In genomic region chrX:130082244-130083106, GRCh38 we compare ENCODE assay signal across 8 cellular contexts. TPM values are rescaled to one million over a fixed set of nuclear protein-coding genes. Genes with fewer than 3 reads are reported as not detected.
DNase-seq lines count a peak whose midpoint lies in the region; ATAC-seq and TF ChIP-seq lines count a peak whose summit lies in the region.

No MANE protein-coding gene starts in this region.

- no peaks in the 10 kb centered on the region for H3K27me3 ChIP-seq in mononuclear cell (ENCODE audit: insufficient read depth, low read length)

- peak overlapping the region; percentile 1 for H3K4me3 ChIP-seq in mononuclear cell (ENCODE audit: low read length)

- H3K4me1 ChIP-seq in mononuclear cell (ENCODE audit: insufficient read depth, low read length): peaks cover 74% of the 10 kb centered on the region

- H3K4me1 Mint-ChIP-seq in activated naive CD4-positive, alpha-beta T cell treated with anti-CD3 and anti-CD28 coated beads for 36 hours (ENCODE audit: low read depth): peaks cover 65% of the 10 kb centered on the region
- H3K4me1 Mint-ChIP-seq in stimulated activated naive CD8-positive, alpha-beta T cell treated with anti-CD3 and anti-CD28 coated beads, Interleukin-15, Interleukin-2, amounts not matched to agents 100 ng/mL and 50 ng/mL, for 24 hours (ENCODE audit: low read depth): peaks cover 67% of the 10 kb centered on the region

- H3K27me3 Mint-ChIP-seq in activated naive CD4-positive, alpha-beta T cell treated with anti-CD3 and anti-CD28 coated beads for 36 hours (ENCODE audit: low read depth): no peaks in the 10 kb centered on the region
- no peaks in the 10 kb centered on the region for H3K27me3 Mint-ChIP-seq in stimulated activated naive CD8-positive, alpha-beta T cell treated with anti-CD3 and anti-CD28 coated beads, Interleukin-15, Interleukin-2, amounts not matched to agents 100 ng/mL and 50 ng/mL, for 24 hours

- no peaks in the 10 kb centered on the region for H3K9me3 ChIP-seq in mononuclear cell (ENCODE audit: low read depth, low read length)

- TF ChIP-seq CTCF in RWPE1 (conservative IDR thresholded peaks at IDR 0.05; ENCODE audit: low read depth): no peak

- POLR2A ChIA-PET in RWPE1 (lab: Yijun Ruan, JAX; ENCODE audit: low non-redundant PET): no interaction called here

- no peaks in the 10 kb centered on the region for H3K9me3 Mint-ChIP-seq in activated naive CD4-positive, alpha-beta T cell treated with anti-CD3 and anti-CD28 coated beads for 36 hours
- no peaks in the 10 kb centered on the region for H3K9me3 Mint-ChIP-seq in stimulated activated naive CD8-positive, alpha-beta T cell treated with anti-CD3 and anti-CD28 coated beads, Interleukin-15, Interleukin-2, amounts not matched to agents 100 ng/mL and 50 ng/mL, for 24 hours

- peaks cover 3% of the 10 kb centered on the region for H3K36me3 Mint-ChIP-seq in activated naive CD4-positive, alpha-beta T cell treated with anti-CD3 and anti-CD28 coated beads for 36 hours (ENCODE audit: low read depth)
- peaks cover 4% of the 10 kb centered on the region for H3K36me3 Mint-ChIP-seq in stimulated activated naive CD8-positive, alpha-beta T cell treated with anti-CD3 and anti-CD28 coated beads, Interleukin-15, Interleukin-2, amounts not matched to agents 100 ng/mL and 50 ng/mL, for 24 hours (ENCODE audit: low read depth)

- peak overlapping the region; percentile 39 for H3K4me3 Mint-ChIP-seq in activated naive CD4-positive, alpha-beta T cell treated with anti-CD3 and anti-CD28 coated beads for 36 hours
- peak overlapping the region; percentile 37 for H3K4me3 Mint-ChIP-seq in stimulated activated naive CD8-positive, alpha-beta T cell treated with anti-CD3 and anti-CD28 coated beads, Interleukin-15, Interleukin-2, amounts not matched to agents 100 ng/mL and 50 ng/mL, for 24 hours

- H3K27ac ChIP-seq in RWPE1: peak overlapping the region; percentile 53

- ATAC-seq in GM18498 (IDR thresholded peaks at IDR 0.05; ENCODE audit: unreplicated experiment): peak; percentile 62
- peak; percentile 61 for ATAC-seq in HG02763 (IDR thresholded peaks at IDR 0.05; ENCODE audit: unreplicated experiment)

- peak overlapping the region; percentile 88 for H3K27ac Mint-ChIP-seq in activated naive CD4-positive, alpha-beta T cell treated with anti-CD3 and anti-CD28 coated beads for 36 hours
- H3K27ac Mint-ChIP-seq in stimulated activated naive CD8-positive, alpha-beta T cell treated with anti-CD3 and anti-CD28 coated beads, Interleukin-15, Interleukin-2, amounts not matched to agents 100 ng/mL and 50 ng/mL, for 24 hours: peak overlapping the region; percentile 72

- DNase-seq in RWPE1 (ENCODE audit: low spot score) (no peak), EL (no peak), NCI-H2171 treated with DMSO at 0.1 percent for 48 hours (lab: John Stamatoyannopoulos, UW) (no peak)
- DNase-seq in activated naive CD4-positive, alpha-beta T cell treated with anti-CD3 and anti-CD28 coated beads for 36 hours: peak; percentile 84

- CTCF ChIA-PET in RWPE1 (lab: Yijun Ruan, JAX): no interaction called here
- CTCF ChIA-PET in activated naive CD4-positive, alpha-beta T cell treated with anti-CD3 and anti-CD28 coated beads for 36 hours (lab: Charles Lee): interaction anchor here (0.7 to 6.7 kb wide), 8 partner anchors 9 to 373 kb away, joined by 3 to 99 read pairs (median 8); partner anchors contain the start of genes AIFM1 and ELF4

- intact Hi-C loops in activated naive CD4-positive, alpha-beta T cell treated with anti-CD3 and anti-CD28 coated beads for 36 hours (cut with micrococcal nuclease): loop anchor here (1.0 to 10.0 kb wide), 10 partner anchors 10 to 1942 kb away; partner anchors contain the start of genes BCORL1, ELF4, ENOX2 and SLC25A14

RNA-seq across cellular contexts. Expression of gene ELF4, which starts 27.8 kb away (rescaled TPM):
- 10 to 100 TPM; 15.8 to 16.5 TPM for total RNA-seq in activated naive CD4-positive, alpha-beta T cell treated with anti-CD3 and anti-CD28 coated beads for 36 hours
- 52.1 TPM for total RNA-seq in mononuclear cell
